14 cellular contexts compared by ENCODE assay signal in the genomic region with DNA sequence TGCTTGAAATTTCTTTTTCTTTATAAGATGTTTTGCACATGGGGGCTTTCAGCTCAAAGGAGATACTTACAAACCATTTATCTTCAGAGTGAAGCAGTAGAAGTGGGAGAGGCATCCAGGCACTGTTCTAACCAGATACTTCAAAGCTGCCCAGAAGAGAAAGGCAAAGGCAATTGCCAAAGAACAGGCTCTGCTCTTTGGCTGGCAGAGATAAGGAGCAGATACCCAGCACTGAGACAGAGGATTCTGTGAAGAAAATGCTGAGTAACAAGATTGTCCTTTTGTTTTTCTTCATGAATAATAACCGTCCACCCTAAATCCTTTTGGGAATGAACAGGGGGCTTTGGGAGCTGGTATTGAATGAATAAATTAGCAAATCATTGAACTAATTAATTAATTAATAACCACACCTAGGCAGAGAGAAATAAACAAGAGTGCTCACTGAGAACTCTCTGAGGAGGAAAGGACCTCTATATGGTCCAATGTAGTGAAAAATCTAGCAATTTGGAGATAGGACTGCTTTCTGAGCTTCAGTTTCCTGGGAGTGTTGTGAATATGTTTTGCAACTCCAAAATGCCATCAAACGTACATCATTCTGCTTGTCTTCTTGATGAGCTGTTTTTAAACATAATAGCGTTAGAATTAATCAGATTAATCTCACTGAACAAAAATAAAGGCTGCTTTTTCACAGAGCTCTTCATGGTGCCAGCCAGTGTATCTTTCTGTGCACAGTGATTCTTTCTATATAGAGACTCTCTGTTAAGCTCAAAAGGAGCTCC.
A peak's percentile ranks its signal among the peaks of the same experiment; 100 is the strongest.
DNase-seq lines count a peak whose midpoint lies in the region; ATAC-seq and TF ChIP-seq lines count a peak whose summit lies in the region.
"Had no signal": no experiment of that assay in that cellular context is flagged by ENCODE, and none has a peak within 500 bp of the region (broad histone marks: within the 10 kb centered on the region; RNA-seq: fewer than 3 reads in every experiment).

No MANE protein-coding gene starts in this region.

- peak overlapping the region; percentile 57 for H3K4me2 ChIP-seq in skeletal muscle satellite cell (ENCODE audit: low read length)

- H3K9me3 ChIP-seq in skeletal muscle satellite cell (replicated peaks; ENCODE audit: low read length) = no peaks in the 10 kb centered on the region
- H3K9me3 ChIP-seq: transverse colon had no signal

- DNase-seq in activated CD4-positive, alpha-beta memory T cell treated with anti-CD3 and anti-CD28 coated beads for 36 hours = no peak
- no peak for DNase-seq in activated CD4-positive, alpha-beta memory T cell treated with anti-CD3 and anti-CD28 coated beads, Interleukin-2, amount 10 ng/mL, durations not matched to agents 7 days and 5 days
- DNase-seq in SW480 (ENCODE audit: low spot score) (peak; percentile 67), GM13976 (ENCODE audit: low spot score) (no peak)
- DNase-seq: GDM1, NCI-H446 treated with DMSO at 0.1 percent for 48 hours, transverse colon had no signal

- intact Hi-C loops in activated CD4-positive, alpha-beta memory T cell treated with anti-CD3 and anti-CD28 coated beads for 36 hours (cut with micrococcal nuclease) = no loop called here
- intact Hi-C loops in dendritic cell treated with granulocyte-macrophage colony-stimulating factor and Interleukin-4, amounts not matched to agents 40 ng/mL and 50 ng/mL, for 4 days (cut with micrococcal nuclease) = no loop called here

- no peak for ATAC-seq in GM19324 (IDR thresholded peaks at IDR 0.05; ENCODE audit: low FRiP score, unreplicated experiment)
- no peak for ATAC-seq in HG03457 (IDR thresholded peaks at IDR 0.05; ENCODE audit: unreplicated experiment)
- ATAC-seq: activated CD4-positive, CD25-positive, alpha-beta regulatory T cell treated with anti-CD3 and anti-CD28 coated beads, Interleukin-2, amount 50 U/mL, for 24 hours; Right ventricle myocardium inferior; sciatic nerve had no signal

- no peaks in the 10 kb centered on the region for H3K36me3 Mint-ChIP-seq in activated CD4-positive, alpha-beta memory T cell treated with anti-CD3 and anti-CD28 coated beads for 36 hours
- peaks cover 2% of the 10 kb centered on the region for H3K36me3 Mint-ChIP-seq in activated CD4-positive, alpha-beta memory T cell treated with anti-CD3 and anti-CD28 coated beads, Interleukin-2, amount 10 ng/mL, durations not matched to agents 7 days and 5 days (ENCODE audit: low read depth)
- peaks cover 6% of the 10 kb centered on the region for H3K36me3 Mint-ChIP-seq in dendritic cell treated with granulocyte-macrophage colony-stimulating factor and Interleukin-4, amounts not matched to agents 40 ng/mL and 50 ng/mL, for 4 days (ENCODE audit: low read depth)

- H3K36me3 ChIP-seq in skeletal muscle satellite cell (ENCODE audit: insufficient read depth, low read length) = no peaks in the 10 kb centered on the region
- H3K36me3 ChIP-seq: transverse colon had no signal

- H3K27ac Mint-ChIP-seq in activated CD4-positive, alpha-beta memory T cell treated with anti-CD3 and anti-CD28 coated beads for 36 hours = peak overlapping the region; percentile 68
- H3K27ac Mint-ChIP-seq in activated CD4-positive, alpha-beta memory T cell treated with anti-CD3 and anti-CD28 coated beads, Interleukin-2, amount 10 ng/mL, durations not matched to agents 7 days and 5 days = no peak overlapping the region
- H3K27ac Mint-ChIP-seq in dendritic cell treated with granulocyte-macrophage colony-stimulating factor and Interleukin-4, amounts not matched to agents 40 ng/mL and 50 ng/mL, for 4 days = peak overlapping the region; percentile 44

- in situ Hi-C loops in GM13976 (cut with MboI; ENCODE audit: low sequenced_read_pairs, unreplicated experiment) = no loop called here

- no peak for TF ChIP-seq CTCF in GM13976 (IDR thresholded peaks at IDR 0.05; ENCODE audit: borderline replicate concordance, control extremely low read depth, extremely low read depth, insufficient read depth, missing control alignments)

- CTCF ChIA-PET in activated CD4-positive, alpha-beta memory T cell treated with anti-CD3 and anti-CD28 coated beads for 36 hours (lab: Charles Lee) = interaction anchor here (0.7 to 1.8 kb wide), 8 partner anchors 8 to 240 kb away, joined by 3 to 6 read pairs (median 4); no protein-coding TSS in a partner anchor
- CTCF ChIA-PET in activated CD4-positive, alpha-beta memory T cell treated with anti-CD3 and anti-CD28 coated beads, Interleukin-2, amount 10 ng/mL, durations not matched to agents 7 days and 5 days (lab: Charles Lee) = interaction anchor here (2.3 kb wide), 1 partner anchor 35 kb away, joined by 6 read pairs; no protein-coding TSS in a partner anchor

- H3K4me3 Mint-ChIP-seq in activated CD4-positive, alpha-beta memory T cell treated with anti-CD3 and anti-CD28 coated beads for 36 hours = no peak overlapping the region
- no peak overlapping the region for H3K4me3 Mint-ChIP-seq in activated CD4-positive, alpha-beta memory T cell treated with anti-CD3 and anti-CD28 coated beads, Interleukin-2, amount 10 ng/mL, durations not matched to agents 7 days and 5 days
- H3K4me3 Mint-ChIP-seq in dendritic cell treated with granulocyte-macrophage colony-stimulating factor and Interleukin-4, amounts not matched to agents 40 ng/mL and 50 ng/mL, for 4 days = no peak overlapping the region

- H3K9ac ChIP-seq in skeletal muscle satellite cell (ENCODE audit: low read depth, low read length) = peak overlapping the region; percentile 76

- no peaks in the 10 kb centered on the region for H3K27me3 ChIP-seq in skeletal muscle satellite cell (ENCODE audit: control insufficient read depth, insufficient read depth, low read length)
- H3K27me3 ChIP-seq: transverse colon had no signal

- H3K4me1 Mint-ChIP-seq in activated CD4-positive, alpha-beta memory T cell treated with anti-CD3 and anti-CD28 coated beads for 36 hours (ENCODE audit: low read depth) = peaks cover 83% of the 10 kb centered on the region
- peaks cover 69% of the 10 kb centered on the region for H3K4me1 Mint-ChIP-seq in activated CD4-positive, alpha-beta memory T cell treated with anti-CD3 and anti-CD28 coated beads, Interleukin-2, amount 10 ng/mL, durations not matched to agents 7 days and 5 days
- H3K4me1 Mint-ChIP-seq in dendritic cell treated with granulocyte-macrophage colony-stimulating factor and Interleukin-4, amounts not matched to agents 40 ng/mL and 50 ng/mL, for 4 days (ENCODE audit: low read depth) = peaks cover 72% of the 10 kb centered on the region

- peaks cover 3% of the 10 kb centered on the region for H3K9me3 Mint-ChIP-seq in activated CD4-positive, alpha-beta memory T cell treated with anti-CD3 and anti-CD28 coated beads for 36 hours
- peaks cover 5% of the 10 kb centered on the region for H3K9me3 Mint-ChIP-seq in activated CD4-positive, alpha-beta memory T cell treated with anti-CD3 and anti-CD28 coated beads, Interleukin-2, amount 10 ng/mL, durations not matched to agents 7 days and 5 days
- H3K9me3 Mint-ChIP-seq in dendritic cell treated with granulocyte-macrophage colony-stimulating factor and Interleukin-4, amounts not matched to agents 40 ng/mL and 50 ng/mL, for 4 days = peaks cover 13% of the 10 kb centered on the region

- no peaks in the 10 kb centered on the region for H3K27me3 Mint-ChIP-seq in activated CD4-positive, alpha-beta memory T cell treated with anti-CD3 and anti-CD28 coated beads for 36 hours
- no peaks in the 10 kb centered on the region for H3K27me3 Mint-ChIP-seq in activated CD4-positive, alpha-beta memory T cell treated with anti-CD3 and anti-CD28 coated beads, Interleukin-2, amount 10 ng/mL, durations not matched to agents 7 days and 5 days
- H3K27me3 Mint-ChIP-seq in dendritic cell treated with granulocyte-macrophage colony-stimulating factor and Interleukin-4, amounts not matched to agents 40 ng/mL and 50 ng/mL, for 4 days = peaks cover 2% of the 10 kb centered on the region

- no peak overlapping the region for H3K4me3 ChIP-seq in skeletal muscle satellite cell (ENCODE audit: low read length)
- H3K4me3 ChIP-seq: transverse colon had no signal

- H3K4me1 ChIP-seq in skeletal muscle satellite cell (ENCODE audit: control insufficient read depth, insufficient read depth, low read length) = peaks cover 67% of the 10 kb centered on the region

- POLR2A ChIA-PET in activated CD4-positive, alpha-beta memory T cell treated with anti-CD3 and anti-CD28 coated beads for 36 hours (lab: Charles Lee) = interaction anchor here (1.0 to 1.7 kb wide), 3 partner anchors 9 to 56 kb away, joined by 3 to 5 read pairs (median 3); no protein-coding TSS in a partner anchor
- POLR2A ChIA-PET in activated CD4-positive, alpha-beta memory T cell treated with anti-CD3 and anti-CD28 coated beads, Interleukin-2, amount 10 ng/mL, durations not matched to agents 7 days and 5 days (lab: Charles Lee) = interaction anchor here (0.8 to 1.7 kb wide), 5 partner anchors 8 to 60 kb away, joined by 3 to 6 read pairs (median 3); no protein-coding TSS in a partner anchor
